Comparison of ENCODE assay signal across 5 cellular contexts in the genomic region with DNA sequence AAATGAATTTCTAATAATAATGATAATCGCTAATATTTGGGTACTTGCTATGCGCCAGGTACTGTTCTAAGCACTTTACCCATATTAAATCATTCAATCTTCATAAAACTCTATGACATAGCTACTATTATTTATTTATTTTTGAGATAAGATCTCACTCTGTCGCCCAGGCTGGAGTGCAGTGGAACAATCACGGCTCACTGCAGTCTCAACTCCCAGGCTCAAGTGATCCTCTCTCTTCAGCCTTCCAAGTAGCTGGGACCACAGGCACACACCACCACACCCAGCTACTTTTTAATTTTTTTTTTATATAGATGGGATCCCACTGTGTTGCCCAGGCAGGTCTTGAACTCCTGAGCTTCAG.
TF ChIP-seq lines count a peak whose summit lies in the region.

No MANE protein-coding gene starts in this region.

TF ChIP-seq in SK-N-SH, 30 proteins besides CTCF, POLR2A, EP300 and RAD21:
- TF ChIP-seq TCF12 (IDR thresholded peaks at IDR 0.05) (no peak), GATA2 (CRISPR knock-in tag; IDR thresholded peaks at IDR 0.05) (no peak), RXRA (IDR thresholded peaks at IDR 0.05; ENCODE audit: borderline replicate concordance, low read depth) (no peak), NFIC (IDR thresholded peaks at IDR 0.05; ENCODE audit: borderline replicate concordance) (no peak), CHD2 (IDR thresholded peaks at IDR 0.05; ENCODE audit: low read length, partially characterized antibody) (no peak), SIN3A (IDR thresholded peaks at IDR 0.05; ENCODE audit: borderline replicate concordance, low read depth, low read length) (no peak), SMC3 (IDR thresholded peaks at IDR 0.05; ENCODE audit: low read depth, low read length) (no peak)

TF ChIP-seq in SK-N-SH treated with all-trans-retinoic acid at 6 μM for 48 hours, 23 proteins besides CTCF, POLR2A, EP300 and RAD21 (continues in another document):
- TF ChIP-seq ZNF8 (CRISPR knock-in tag; IDR thresholded peaks at IDR 0.05): no peak
- no peak for TF ChIP-seq ZFP3 (CRISPR knock-in tag; IDR thresholded peaks at IDR 0.05)
- TF ChIP-seq PATZ1 (CRISPR knock-in tag; IDR thresholded peaks at IDR 0.05; ENCODE audit: borderline replicate concordance): no peak
- no peak for TF ChIP-seq SNAI2 (CRISPR knock-in tag; IDR thresholded peaks at IDR 0.05)
- TF ChIP-seq ARNTL (CRISPR knock-in tag; IDR thresholded peaks at IDR 0.05; ENCODE audit: borderline replicate concordance, low read depth): no peak
- TF ChIP-seq BACH2 (CRISPR knock-in tag; IDR thresholded peaks at IDR 0.05; ENCODE audit: borderline replicate concordance): no peak
- no peak for TF ChIP-seq ISL1 (CRISPR knock-in tag; IDR thresholded peaks at IDR 0.05)
- no peak for TF ChIP-seq GLIS3 (CRISPR knock-in tag; IDR thresholded peaks at IDR 0.05)
- no peak for TF ChIP-seq OSR1 (CRISPR knock-in tag; IDR thresholded peaks at IDR 0.05)
- no peak for TF ChIP-seq TOX (CRISPR knock-in tag; IDR thresholded peaks at IDR 0.05; ENCODE audit: borderline replicate concordance)
- TF ChIP-seq, protein P1, sequence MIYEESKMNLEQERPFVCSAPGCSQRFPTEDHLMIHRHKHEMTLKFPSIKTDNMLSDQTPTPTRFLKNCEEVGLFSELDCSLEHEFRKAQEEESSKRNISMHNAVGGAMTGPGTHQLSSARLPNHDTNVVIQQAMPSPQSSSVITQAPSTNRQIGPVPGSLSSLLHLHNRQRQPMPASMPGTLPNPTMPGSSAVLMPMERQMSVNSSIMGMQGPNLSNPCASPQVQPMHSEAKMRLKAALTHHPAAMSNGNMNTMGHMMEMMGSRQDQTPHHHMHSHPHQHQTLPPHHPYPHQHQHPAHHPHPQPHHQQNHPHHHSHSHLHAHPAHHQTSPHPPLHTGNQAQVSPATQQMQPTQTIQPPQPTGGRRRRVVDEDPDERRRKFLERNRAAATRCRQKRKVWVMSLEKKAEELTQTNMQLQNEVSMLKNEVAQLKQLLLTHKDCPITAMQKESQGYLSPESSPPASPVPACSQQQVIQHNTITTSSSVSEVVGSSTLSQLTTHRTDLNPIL (CRISPR knock-in tag; IDR thresholded peaks at IDR 0.05; ENCODE audit: low read depth): no peak
- no peak for TF ChIP-seq TCF4 (CRISPR knock-in tag; IDR thresholded peaks at IDR 0.05; ENCODE audit: borderline replicate concordance)
- TF ChIP-seq RARB (CRISPR knock-in tag; IDR thresholded peaks at IDR 0.05): no peak

TF ChIP-seq in IMR-90, 13 proteins besides CTCF, POLR2A, EP300 and RAD21:
- TF ChIP-seq MXI1 (IDR thresholded peaks at IDR 0.05; ENCODE audit: borderline replicate concordance, low read depth, low read length) (no peak), MAFK (IDR thresholded peaks at IDR 0.05; ENCODE audit: low read depth, low read length) (no peak), MAZ (IDR thresholded peaks at IDR 0.05; ENCODE audit: borderline replicate concordance, low read depth, low read length) (no peak), RFX5 (IDR thresholded peaks at IDR 0.05; ENCODE audit: low read depth, low read length) (no peak), CHD1 (IDR thresholded peaks at IDR 0.05; ENCODE audit: low read depth, low read length) (no peak), CEBPB (IDR thresholded peaks at IDR 0.05; ENCODE audit: low read depth, low read length) (no peak), RCOR1 (IDR thresholded peaks at IDR 0.05; ENCODE audit: insufficient replicate concordance, low read length) (no peak), FOS (IDR thresholded peaks at IDR 0.05; ENCODE audit: low read depth, low read length) (no peak), BHLHE40 (IDR thresholded peaks at IDR 0.05; ENCODE audit: low read depth, low read length) (no peak), NFE2L2 (IDR thresholded peaks at IDR 0.05; ENCODE audit: low read depth, low read length) (no peak), SMC3 (IDR thresholded peaks at IDR 0.05; ENCODE audit: low read depth, low read length) (no peak)
- TF ChIP-seq, protein P2, sequence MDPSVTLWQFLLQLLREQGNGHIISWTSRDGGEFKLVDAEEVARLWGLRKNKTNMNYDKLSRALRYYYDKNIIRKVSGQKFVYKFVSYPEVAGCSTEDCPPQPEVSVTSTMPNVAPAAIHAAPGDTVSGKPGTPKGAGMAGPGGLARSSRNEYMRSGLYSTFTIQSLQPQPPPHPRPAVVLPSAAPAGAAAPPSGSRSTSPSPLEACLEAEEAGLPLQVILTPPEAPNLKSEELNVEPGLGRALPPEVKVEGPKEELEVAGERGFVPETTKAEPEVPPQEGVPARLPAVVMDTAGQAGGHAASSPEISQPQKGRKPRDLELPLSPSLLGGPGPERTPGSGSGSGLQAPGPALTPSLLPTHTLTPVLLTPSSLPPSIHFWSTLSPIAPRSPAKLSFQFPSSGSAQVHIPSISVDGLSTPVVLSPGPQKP (IDR thresholded peaks at IDR 0.05; ENCODE audit: borderline replicate concordance, low read depth, low read length): no peak
- TF ChIP-seq, protein P3, sequence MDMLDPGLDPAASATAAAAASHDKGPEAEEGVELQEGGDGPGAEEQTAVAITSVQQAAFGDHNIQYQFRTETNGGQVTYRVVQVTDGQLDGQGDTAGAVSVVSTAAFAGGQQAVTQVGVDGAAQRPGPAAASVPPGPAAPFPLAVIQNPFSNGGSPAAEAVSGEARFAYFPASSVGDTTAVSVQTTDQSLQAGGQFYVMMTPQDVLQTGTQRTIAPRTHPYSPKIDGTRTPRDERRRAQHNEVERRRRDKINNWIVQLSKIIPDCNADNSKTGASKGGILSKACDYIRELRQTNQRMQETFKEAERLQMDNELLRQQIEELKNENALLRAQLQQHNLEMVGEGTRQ (IDR thresholded peaks at IDR 0.05; ENCODE audit: low read depth, low read length): no peak

TF ChIP-seq in endothelial cell of umbilical vein, 7 proteins besides CTCF, POLR2A, EP300 and RAD21:
- TF ChIP-seq GATA2 (IDR thresholded peaks at IDR 0.05; ENCODE audit: insufficient read depth, insufficient read length, low read depth, low read length): peak; percentile 77
- TF ChIP-seq, protein P4, sequence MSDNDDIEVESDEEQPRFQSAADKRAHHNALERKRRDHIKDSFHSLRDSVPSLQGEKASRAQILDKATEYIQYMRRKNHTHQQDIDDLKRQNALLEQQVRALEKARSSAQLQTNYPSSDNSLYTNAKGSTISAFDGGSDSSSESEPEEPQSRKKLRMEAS (IDR thresholded peaks at IDR 0.05; ENCODE audit: insufficient read depth, insufficient read length): no peak

TF ChIP-seq in HEK293T, 16 proteins besides CTCF, POLR2A, EP300 and RAD21:
- TF ChIP-seq ZNF384 (IDR thresholded peaks at IDR 0.05): no peak
- TF ChIP-seq ELF4 (IDR thresholded peaks at IDR 0.05): no peak
- no peak for TF ChIP-seq SP1 (IDR thresholded peaks at IDR 0.05)
- TF ChIP-seq TARDBP (IDR thresholded peaks at IDR 0.05): no peak
- TF ChIP-seq FOXM1 (IDR thresholded peaks at IDR 0.05; ENCODE audit: borderline replicate concordance): no peak
- TF ChIP-seq PKNOX1 (IDR thresholded peaks at IDR 0.05): no peak
- TF ChIP-seq LEF1 (IDR thresholded peaks at IDR 0.05; ENCODE audit: borderline replicate concordance): no peak
- TF ChIP-seq SUZ12 (IDR thresholded peaks at IDR 0.05): no peak
- no peak for TF ChIP-seq CTBP1 (IDR thresholded peaks at IDR 0.05; ENCODE audit: borderline replicate concordance)
- TF ChIP-seq HDGF (IDR thresholded peaks at IDR 0.05; ENCODE audit: borderline replicate concordance): no peak
- no peak for TF ChIP-seq L3MBTL2 (conservative IDR thresholded peaks at IDR 0.05)
- no peak for TF ChIP-seq FOXK2 (IDR thresholded peaks at IDR 0.05)
- TF ChIP-seq BHLHE40 (IDR thresholded peaks at IDR 0.05; ENCODE audit: borderline replicate concordance): no peak
- no peak for TF ChIP-seq ARNT (IDR thresholded peaks at IDR 0.05)
- TF ChIP-seq FOXA1 (IDR thresholded peaks at IDR 0.05): no peak
